Comparison of ENCODE assay signal across 15 cellular contexts in genomic region chrX:47215291-47215900, GRCh38. TPM values are rescaled to one million over a fixed set of nuclear protein-coding genes. Genes with fewer than 3 reads are reported as not detected.
DNase-seq lines count a peak whose midpoint lies in the region; ATAC-seq and TF ChIP-seq lines count a peak whose summit lies in the region.
"Had no signal": no experiment of that assay in that cellular context is flagged by ENCODE, and none has a peak within 500 bp of the region (broad histone marks: within the 10 kb centered on the region; RNA-seq: fewer than 3 reads in every experiment).

No MANE protein-coding gene starts in this region.

- H3K4me1 Mint-ChIP-seq in CD4-positive, alpha-beta T cell (ENCODE audit: low read depth), result peaks cover 33% of the 10 kb centered on the region
- H3K4me1 Mint-ChIP-seq in WTC11 (peaks cover 24% of the 10 kb centered on the region), mesothelial cell of epicardium (peaks cover 30% of the 10 kb centered on the region)

- CTCF ChIA-PET in CD4-positive, alpha-beta T cell (lab: Charles Lee), result interaction anchor here (1.0 kb wide), 1 partner anchor 13 kb away, joined by 3 read pairs; no protein-coding TSS in a partner anchor
- CTCF ChIA-PET in WTC11 (lab: Charles Lee), result no interaction called here

- H3K27ac Mint-ChIP-seq in CD4-positive, alpha-beta T cell, result peak overlapping the region; percentile 98
- peak overlapping the region; percentile 23 for H3K27ac Mint-ChIP-seq in WTC11
- peak overlapping the region; percentile 99 for H3K27ac Mint-ChIP-seq in mesothelial cell of epicardium

- H3K27ac ChIP-seq in 22Rv1 (peak overlapping the region; percentile 88), ascending aorta (no peak overlapping the region)
- no peak overlapping the region for H3K27ac ChIP-seq in CD4-positive, alpha-beta T cell (ENCODE audit: low read depth, low read length)
- H3K27ac ChIP-seq: heart right ventricle, ovary had no signal

- TF ChIP-seq CTCF in 22Rv1 (IDR thresholded peaks at IDR 0.05) (no peak), WTC11 (IDR thresholded peaks at IDR 0.05) (no peak), mesothelial cell of epicardium (IDR thresholded peaks at IDR 0.05; ENCODE audit: unreplicated experiment) (no peak), ascending aorta (IDR thresholded peaks at IDR 0.05) (no peak)
- no peak for TF ChIP-seq CTCF in CD4-positive, alpha-beta T cell (IDR thresholded peaks at IDR 0.05)

- H3K4me3 ChIP-seq in ascending aorta, result no peak overlapping the region
- H3K4me3 ChIP-seq: heart right ventricle, ovary had no signal

- H3K4me1 ChIP-seq in ascending aorta, result peaks cover 3 to 12% of the 10 kb centered on the region in 2 donors
- H3K4me1 ChIP-seq: BE2C had no signal

- no peaks in the 10 kb centered on the region for H3K9me3 Mint-ChIP-seq in CD4-positive, alpha-beta T cell
- H3K9me3 Mint-ChIP-seq in WTC11, result no peaks in the 10 kb centered on the region
- no peaks in the 10 kb centered on the region for H3K9me3 Mint-ChIP-seq in mesothelial cell of epicardium

- no peaks in the 10 kb centered on the region for H3K9me3 ChIP-seq in CD4-positive, alpha-beta T cell (ENCODE audit: control insufficient read depth, low read length)
- no peaks in the 10 kb centered on the region for H3K9me3 ChIP-seq in ascending aorta
- H3K9me3 ChIP-seq: BE2C, heart right ventricle, ovary, SK-N-SH had no signal

- intact Hi-C loops in CD4-positive, alpha-beta T cell (cut with DNase I, micrococcal nuclease), result loop anchor here in 1 of 2 experiments (5.0 kb wide), 1 partner anchor 142 kb away; no protein-coding TSS in a partner anchor
- intact Hi-C loops in ascending aorta (cut with DNase I), result loop anchor here (5.0 kb wide), 1 partner anchor 147 kb away; no protein-coding TSS in a partner anchor

- no peak for ATAC-seq in CD4-positive, alpha-beta T cell (ENCODE audit: poor library complexity)
- ATAC-seq in WTC11 (no peak), HG02884 (IDR thresholded peaks at IDR 0.05; ENCODE audit: unreplicated experiment) (no peak)
- ATAC-seq: heart right ventricle had no signal

- H3K27me3 ChIP-seq in CD4-positive, alpha-beta T cell (ENCODE audit: control insufficient read depth, insufficient read depth, low read length), result no peaks in the 10 kb centered on the region
- no peaks in the 10 kb centered on the region for H3K27me3 ChIP-seq in ascending aorta
- H3K27me3 ChIP-seq: BE2C, heart right ventricle, ovary had no signal

- peaks cover 55 to 56% of the 10 kb centered on the region in 2 donors for H3K36me3 ChIP-seq in ascending aorta
- H3K36me3 ChIP-seq: ovary had no signal

- H3K36me3 Mint-ChIP-seq in CD4-positive, alpha-beta T cell (ENCODE audit: low read depth), result peaks cover 73% of the 10 kb centered on the region
- H3K36me3 Mint-ChIP-seq in WTC11 (peaks cover 57% of the 10 kb centered on the region), mesothelial cell of epicardium (peaks cover 50% of the 10 kb centered on the region)

- no peaks in the 10 kb centered on the region for H3K27me3 Mint-ChIP-seq in CD4-positive, alpha-beta T cell
- H3K27me3 Mint-ChIP-seq in WTC11 (ENCODE audit: low read depth) (no peaks in the 10 kb centered on the region; the same call in 1 of the 2 replicates), mesothelial cell of epicardium (ENCODE audit: low read depth) (no peaks in the 10 kb centered on the region)

- no peak for DNase-seq in CD4-positive, alpha-beta T cell
- DNase-seq in WTC11 (ENCODE audit: low spot score) (no peak), mesothelial cell of epicardium (ENCODE audit: low spot score in 2 of 2, unreplicated experiment in 2 of 2) (no peak), NCI-H1930 (lab: John Stamatoyannopoulos, UW) (no peak), ascending aorta (ENCODE audit: low spot score in 2 of 2) (no peak)
- DNase-seq: activated CD4-positive, alpha-beta T cell treated with anti-CD3 and anti-CD28 coated beads, Interleukin-2, amount 50 U/mL, for 48 hours; BE2C; heart right ventricle; NCI-H2029 treated with DMSO at 0.1 percent for 48 hours; NCI-H524 treated with DMSO at 0.1 percent for 48 hours; OCI-M1; SK-N-SH had no signal

- POLR2A ChIA-PET in CD4-positive, alpha-beta T cell (lab: Charles Lee), result no interaction called here
- POLR2A ChIA-PET in WTC11 (lab: Charles Lee), result no interaction called here

- no peak overlapping the region for H3K4me3 Mint-ChIP-seq in CD4-positive, alpha-beta T cell
- H3K4me3 Mint-ChIP-seq in WTC11, result no peak overlapping the region
- no peak overlapping the region for H3K4me3 Mint-ChIP-seq in mesothelial cell of epicardium

TF ChIP-seq in WTC11, 78 proteins besides CTCF, POLR2A, EP300 and RAD21 (continues in another document):
- TF ChIP-seq RELA (CRISPR knock-in tag; IDR thresholded peaks at IDR 0.05; ENCODE audit: borderline replicate concordance) (no peak), TEAD4 (CRISPR knock-in tag; IDR thresholded peaks at IDR 0.05) (no peak), ZBTB21 (CRISPR knock-in tag; IDR thresholded peaks at IDR 0.05; ENCODE audit: borderline replicate concordance) (no peak), MXD4 (CRISPR knock-in tag; IDR thresholded peaks at IDR 0.05; ENCODE audit: borderline replicate concordance) (no peak), NR2C2 (CRISPR knock-in tag; IDR thresholded peaks at IDR 0.05) (no peak), JUN (CRISPR knock-in tag; IDR thresholded peaks at IDR 0.05) (no peak), ATF3 (CRISPR knock-in tag; conservative IDR thresholded peaks at IDR 0.05) (no peak), RORB (CRISPR knock-in tag; IDR thresholded peaks at IDR 0.05) (no peak)
- TF ChIP-seq, protein P1, sequence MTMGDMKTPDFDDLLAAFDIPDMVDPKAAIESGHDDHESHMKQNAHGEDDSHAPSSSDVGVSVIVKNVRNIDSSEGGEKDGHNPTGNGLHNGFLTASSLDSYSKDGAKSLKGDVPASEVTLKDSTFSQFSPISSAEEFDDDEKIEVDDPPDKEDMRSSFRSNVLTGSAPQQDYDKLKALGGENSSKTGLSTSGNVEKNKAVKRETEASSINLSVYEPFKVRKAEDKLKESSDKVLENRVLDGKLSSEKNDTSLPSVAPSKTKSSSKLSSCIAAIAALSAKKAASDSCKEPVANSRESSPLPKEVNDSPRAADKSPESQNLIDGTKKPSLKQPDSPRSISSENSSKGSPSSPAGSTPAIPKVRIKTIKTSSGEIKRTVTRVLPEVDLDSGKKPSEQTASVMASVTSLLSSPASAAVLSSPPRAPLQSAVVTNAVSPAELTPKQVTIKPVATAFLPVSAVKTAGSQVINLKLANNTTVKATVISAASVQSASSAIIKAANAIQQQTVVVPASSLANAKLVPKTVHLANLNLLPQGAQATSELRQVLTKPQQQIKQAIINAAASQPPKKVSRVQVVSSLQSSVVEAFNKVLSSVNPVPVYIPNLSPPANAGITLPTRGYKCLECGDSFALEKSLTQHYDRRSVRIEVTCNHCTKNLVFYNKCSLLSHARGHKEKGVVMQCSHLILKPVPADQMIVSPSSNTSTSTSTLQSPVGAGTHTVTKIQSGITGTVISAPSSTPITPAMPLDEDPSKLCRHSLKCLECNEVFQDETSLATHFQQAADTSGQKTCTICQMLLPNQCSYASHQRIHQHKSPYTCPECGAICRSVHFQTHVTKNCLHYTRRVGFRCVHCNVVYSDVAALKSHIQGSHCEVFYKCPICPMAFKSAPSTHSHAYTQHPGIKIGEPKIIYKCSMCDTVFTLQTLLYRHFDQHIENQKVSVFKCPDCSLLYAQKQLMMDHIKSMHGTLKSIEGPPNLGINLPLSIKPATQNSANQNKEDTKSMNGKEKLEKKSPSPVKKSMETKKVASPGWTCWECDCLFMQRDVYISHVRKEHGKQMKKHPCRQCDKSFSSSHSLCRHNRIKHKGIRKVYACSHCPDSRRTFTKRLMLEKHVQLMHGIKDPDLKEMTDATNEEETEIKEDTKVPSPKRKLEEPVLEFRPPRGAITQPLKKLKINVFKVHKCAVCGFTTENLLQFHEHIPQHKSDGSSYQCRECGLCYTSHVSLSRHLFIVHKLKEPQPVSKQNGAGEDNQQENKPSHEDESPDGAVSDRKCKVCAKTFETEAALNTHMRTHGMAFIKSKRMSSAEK (CRISPR knock-in tag; IDR thresholded peaks at IDR 0.05; ENCODE audit: borderline replicate concordance), result no peak
- TF ChIP-seq, protein P2, sequence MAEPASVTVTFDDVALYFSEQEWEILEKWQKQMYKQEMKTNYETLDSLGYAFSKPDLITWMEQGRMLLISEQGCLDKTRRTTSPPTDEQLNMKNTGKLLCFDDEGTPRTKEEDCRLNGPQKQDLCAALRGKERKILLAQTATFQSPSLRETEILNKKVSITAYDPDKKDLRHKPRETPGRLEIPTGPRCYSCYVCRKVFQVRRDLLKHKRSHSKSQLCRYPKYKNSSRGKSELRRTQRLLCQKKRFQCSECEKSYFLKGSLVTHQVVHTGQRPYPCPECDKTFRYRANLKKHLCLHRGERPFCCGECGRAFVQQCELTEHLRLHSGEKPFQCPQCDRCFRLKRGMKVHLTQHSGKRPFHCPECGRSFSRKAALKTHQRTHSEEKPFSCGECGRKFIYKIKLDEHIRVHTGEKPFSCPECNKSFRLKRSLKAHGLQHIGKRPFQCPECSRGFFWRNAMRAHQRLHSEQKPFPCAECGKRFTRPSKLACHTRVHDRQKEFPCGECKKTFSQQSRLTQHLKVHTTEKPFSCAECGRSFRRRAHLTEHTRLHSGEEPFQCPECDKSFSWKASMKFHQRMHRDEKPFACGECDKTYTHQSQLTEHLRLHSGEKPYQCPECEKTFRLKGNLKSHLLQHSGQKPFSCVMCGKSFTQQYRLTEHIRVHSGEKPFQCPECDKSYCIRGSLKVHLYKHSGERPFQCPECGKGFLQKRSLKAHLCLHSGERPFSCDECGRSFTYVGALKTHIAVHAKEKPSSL (CRISPR knock-in tag; conservative IDR thresholded peaks at IDR 0.05), result no peak

RNA-seq across cellular contexts. Expression of gene CDK16, which starts 3.1 kb away (rescaled TPM):
- total RNA-seq in CD4-positive, alpha-beta T cell, result 100 to 1,000 TPM; 182 to 190 TPM
- 130 to 150 TPM (median 145 TPM) in 3 replicates for total RNA-seq in WTC11 (2021)
- total RNA-seq in mesothelial cell of epicardium, result 216 to 226 TPM (median 221 TPM) in 3 replicates
- 87.4 TPM for total RNA-seq in ascending aorta

RNA-seq across cellular contexts. Expression of gene USP11, which starts 17.4 kb away (rescaled TPM):
- total RNA-seq in CD4-positive, alpha-beta T cell, result 10 to 100 TPM; 62.6 to 66.2 TPM
- total RNA-seq in WTC11 (2021) (82.5 to 86.8 TPM (median 86.3 TPM) in 3 replicates), mesothelial cell of epicardium (315 to 337 TPM (median 315 TPM) in 3 replicates), ascending aorta (104 TPM)

RNA-seq across cellular contexts. Expression of gene UBA1, which starts 21.8 kb away (rescaled TPM):
- total RNA-seq in CD4-positive, alpha-beta T cell, result 10 to 100 TPM; 70.0 to 72.1 TPM
- total RNA-seq in WTC11 (2021), result 379 to 392 TPM (median 383 TPM) in 3 replicates
- total RNA-seq in mesothelial cell of epicardium, result 349 to 350 TPM (median 350 TPM) in 3 replicates
- total RNA-seq in ascending aorta, result 162 TPM

Comparison
In these comparisons a context has a peak if more than half of its experiments do, and no peak if none do; other contexts are left out.
1. H3K27ac Mint-ChIP-seq: peak in every context shown above with its lines; median percentile 99 in mesothelial cell of epicardium; 98 in CD4-positive, alpha-beta T cell; 23 in WTC11.